In genomic region chr7:102395958-102396709, GRCh38 we compare ENCODE assay signal across 8 cellular contexts. TPM values are rescaled to one million over a fixed set of nuclear protein-coding genes. Genes with fewer than 3 reads are reported as not detected.
DNase-seq lines count a peak whose midpoint lies in the region; ATAC-seq and TF ChIP-seq lines count a peak whose summit lies in the region.

A gene with protein sequence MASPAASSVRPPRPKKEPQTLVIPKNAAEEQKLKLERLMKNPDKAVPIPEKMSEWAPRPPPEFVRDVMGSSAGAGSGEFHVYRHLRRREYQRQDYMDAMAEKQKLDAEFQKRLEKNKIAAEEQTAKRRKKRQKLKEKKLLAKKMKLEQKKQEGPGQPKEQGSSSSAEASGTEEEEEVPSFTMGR (plus strand): TSS chr7:102396363. CDS start chr7:102396412, 49 bp downstream.

- H3K4me1 Mint-ChIP-seq in activated naive CD4-positive, alpha-beta T cell treated with anti-CD3 and anti-CD28 coated beads, Interleukin-2, amount 10 ng/mL, durations not matched to agents 7 days and 5 days, result peaks cover 26% of the 10 kb centered on the region

- peak within 1 kb of the TSS; percentile 86 for H3K4me2 ChIP-seq in SK-N-SH

- H2AFZ ChIP-seq in SK-N-SH (ENCODE audit: low read depth), result peak within 1 kb of the TSS; percentile 94

- peak within 1 kb of the TSS; percentile 86 for H3K27ac Mint-ChIP-seq in activated naive CD4-positive, alpha-beta T cell treated with anti-CD3 and anti-CD28 coated beads, Interleukin-2, amount 10 ng/mL, durations not matched to agents 7 days and 5 days

- H3K4me3 ChIP-seq in GM06990 (replicated peaks; ENCODE audit: low read depth, low read length), result peak within 1 kb of the TSS; percentile 83
- peak within 1 kb of the TSS; percentile 67 to 97 for H3K4me3 ChIP-seq in SK-N-SH (ENCODE audit: low read depth in 2 of 2, low read length in 1 of 2)

- no peaks in the 10 kb centered on the region for H3K27me3 Mint-ChIP-seq in activated naive CD4-positive, alpha-beta T cell treated with anti-CD3 and anti-CD28 coated beads, Interleukin-2, amount 10 ng/mL, durations not matched to agents 7 days and 5 days

- no peaks in the 10 kb centered on the region for H3K9me3 Mint-ChIP-seq in activated naive CD4-positive, alpha-beta T cell treated with anti-CD3 and anti-CD28 coated beads, Interleukin-2, amount 10 ng/mL, durations not matched to agents 7 days and 5 days

- peak within 1 kb of the TSS; percentile 80 to 88 for H3K27ac ChIP-seq in SK-N-SH (ENCODE audit: low read depth in 2 of 2, low read length in 1 of 2)

- no peaks in the 10 kb centered on the region for H3K27me3 ChIP-seq in GM06990 (replicated peaks; ENCODE audit: control insufficient read depth, insufficient read depth, low read length)
- H3K27me3 ChIP-seq in SK-N-SH (ENCODE audit: insufficient read depth), result no peaks in the 10 kb centered on the region

- peaks cover 34% of the 10 kb centered on the region for H3K79me2 ChIP-seq in SK-N-SH (ENCODE audit: insufficient read depth)

- H4K20me1 ChIP-seq in SK-N-SH (ENCODE audit: insufficient read depth), result no peaks in the 10 kb centered on the region

- DNase-seq in GM06990 (ENCODE audit: extremely low read depth, insufficient read length) (peak; percentile 96), NCI-H1092 (lab: John Stamatoyannopoulos, UW) (peak; percentile 91), SK-N-SH (peak; percentile 95), globus pallidus (ENCODE audit: low spot score) (peak; percentile 93), nucleus accumbens (lab: John Stamatoyannopoulos, UW) (peak in 55 of 56 donors; percentile 59 to 94 (median 80)), superior temporal gyrus (ENCODE audit: extremely low spot score) (peak; percentile 94)
- DNase-seq in activated naive CD4-positive, alpha-beta T cell treated with anti-CD3 and anti-CD28 coated beads, Interleukin-2, amount 10 ng/mL, durations not matched to agents 7 days and 5 days, result peak; percentile 92

- no peaks in the 10 kb centered on the region for H3K9me3 ChIP-seq in SK-N-SH

- H3K36me3 Mint-ChIP-seq in activated naive CD4-positive, alpha-beta T cell treated with anti-CD3 and anti-CD28 coated beads, Interleukin-2, amount 10 ng/mL, durations not matched to agents 7 days and 5 days, result peaks cover 19% of the 10 kb centered on the region

- no peak for TF ChIP-seq RAD21 in SK-N-SH (IDR thresholded peaks at IDR 0.05; ENCODE audit: low read length)

- peak; percentile 98 for ATAC-seq in HG02588 (IDR thresholded peaks at IDR 0.05; ENCODE audit: unreplicated experiment)

- H3F3A ChIP-seq in SK-N-SH (replicated peaks; ENCODE audit: insufficient read depth), result peaks cover 33% of the 10 kb centered on the region

- peaks cover 0 to 7% of the 10 kb centered on the region in 2 experiments; a peak in 2 of 4 replicates for H3K4me1 ChIP-seq in SK-N-SH (ENCODE audit: control insufficient read depth in 1 of 2, insufficient read depth in 2 of 2, low read depth in 1 of 2, low read length in 1 of 2)

- CTCF ChIA-PET in SK-N-SH (lab: Yijun Ruan, JAX), result interaction anchor here (0.7 to 18.3 kb wide), 12 partner anchors 9 to 854 kb away, joined by 3 to 421 read pairs (median 4); partner anchors contain the start of gene SH2B2
- CTCF ChIA-PET in activated naive CD4-positive, alpha-beta T cell treated with anti-CD3 and anti-CD28 coated beads, Interleukin-2, amount 10 ng/mL, durations not matched to agents 7 days and 5 days (lab: Charles Lee), result interaction anchor here (1.0 to 2.1 kb wide), 5 partner anchors 9 to 71 kb away, joined by 3 to 6 read pairs (median 5); no protein-coding TSS in a partner anchor

- peak within 1 kb of the TSS; percentile 94 for H3K9ac ChIP-seq in SK-N-SH

- H3K36me3 ChIP-seq in GM06990 (ENCODE audit: control insufficient read depth, insufficient read depth, low read length), result peaks cover 6% of the 10 kb centered on the region
- peaks cover 24 to 42% of the 10 kb centered on the region in 2 experiments for H3K36me3 ChIP-seq in SK-N-SH (replicated peaks in 1 of 2; ENCODE audit: control insufficient read depth in 1 of 2, insufficient read depth in 2 of 2, low read length in 1 of 2)

- H3K4me3 Mint-ChIP-seq in activated naive CD4-positive, alpha-beta T cell treated with anti-CD3 and anti-CD28 coated beads, Interleukin-2, amount 10 ng/mL, durations not matched to agents 7 days and 5 days, result peak within 1 kb of the TSS; percentile 92

- TF ChIP-seq EP300 in SK-N-SH (IDR thresholded peaks at IDR 0.05; ENCODE audit: borderline replicate concordance in 1 of 2, low read depth in 1 of 2, low read length in 1 of 2), result no peak

- 1% methylated on average over 44 of the region's 57 CpGs for WGBS in SK-N-SH (ENCODE audit: low lambda C conversion rate)

- TF ChIP-seq CTCF in GM06990 (IDR thresholded peaks at IDR 0.05; ENCODE audit: insufficient read depth, low read length, poor library complexity, severe bottlenecking), result no peak
- no peak for TF ChIP-seq CTCF in SK-N-SH (IDR thresholded peaks at IDR 0.05)

- no peaks in the 10 kb centered on the region for H3K9me2 ChIP-seq in SK-N-SH

- POLR2A ChIA-PET in SK-N-SH (lab: Yijun Ruan, JAX), result interaction anchor here (1.0 to 2.8 kb wide), 10 partner anchors 8 to 111 kb away, joined by 3 to 19 read pairs (median 4); partner anchors contain the start of gene SH2B2

TF ChIP-seq in SK-N-SH, 30 proteins besides CTCF, POLR2A, EP300 and RAD21 (continues in another document):
- TF ChIP-seq POLR2AphosphoS5 (IDR thresholded peaks at IDR 0.05; ENCODE audit: low read depth, low read length), result peak; percentile 98
- TF ChIP-seq GATA2 (CRISPR knock-in tag; IDR thresholded peaks at IDR 0.05), result no peak
- TF ChIP-seq RXRA (IDR thresholded peaks at IDR 0.05; ENCODE audit: borderline replicate concordance, low read depth), result no peak
- peak; percentile 51; the same call in 1 of the 2 replicates for TF ChIP-seq PBX3 (IDR thresholded peaks at IDR 0.05)
- no peak for TF ChIP-seq RCOR1 (IDR thresholded peaks at IDR 0.05; ENCODE audit: low read length)
- no peak for TF ChIP-seq FOXJ3 (CRISPR knock-in tag; IDR thresholded peaks at IDR 0.05)
- no peak for TF ChIP-seq FOXM1 (IDR thresholded peaks at IDR 0.05; ENCODE audit: low read depth)
- no peak for TF ChIP-seq MEF2A (IDR thresholded peaks at IDR 0.05; ENCODE audit: borderline replicate concordance, low read depth)
- peak; percentile 77 for TF ChIP-seq ELF1 (IDR thresholded peaks at IDR 0.05)
- TF ChIP-seq, protein P1, sequence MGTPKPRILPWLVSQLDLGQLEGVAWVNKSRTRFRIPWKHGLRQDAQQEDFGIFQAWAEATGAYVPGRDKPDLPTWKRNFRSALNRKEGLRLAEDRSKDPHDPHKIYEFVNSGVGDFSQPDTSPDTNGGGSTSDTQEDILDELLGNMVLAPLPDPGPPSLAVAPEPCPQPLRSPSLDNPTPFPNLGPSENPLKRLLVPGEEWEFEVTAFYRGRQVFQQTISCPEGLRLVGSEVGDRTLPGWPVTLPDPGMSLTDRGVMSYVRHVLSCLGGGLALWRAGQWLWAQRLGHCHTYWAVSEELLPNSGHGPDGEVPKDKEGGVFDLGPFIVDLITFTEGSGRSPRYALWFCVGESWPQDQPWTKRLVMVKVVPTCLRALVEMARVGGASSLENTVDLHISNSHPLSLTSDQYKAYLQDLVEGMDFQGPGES (IDR thresholded peaks at IDR 0.05; ENCODE audit: low read depth, low read length), result no peak
- TF ChIP-seq TCF12 (IDR thresholded peaks at IDR 0.05), result peak; percentile 33; the same call in 1 of the 2 replicates
- peak; percentile 84 for TF ChIP-seq MAX (IDR thresholded peaks at IDR 0.05; ENCODE audit: low read depth)
- 0 out of 2 replicates have a peak, but pooled peaks have one; percentile 2 for TF ChIP-seq YY1 (IDR thresholded peaks at IDR 0.05; ENCODE audit: low read depth)
- TF ChIP-seq SIN3A (IDR thresholded peaks at IDR 0.05; ENCODE audit: borderline replicate concordance, low read depth, low read length), result 0 out of 2 replicates have a peak, but pooled peaks have one; percentile 45
- TF ChIP-seq USF2 (IDR thresholded peaks at IDR 0.05; ENCODE audit: borderline replicate concordance, low read depth, low read length), result no peak
- TF ChIP-seq TEAD4 (IDR thresholded peaks at IDR 0.05; ENCODE audit: borderline replicate concordance, insufficient read depth), result 0 out of 2 replicates have a peak, but pooled peaks have one; percentile 35
- peak; percentile 66; the same call in 1 of the 2 replicates for TF ChIP-seq TAF1 (IDR thresholded peaks at IDR 0.05; ENCODE audit: borderline replicate concordance, low read depth, low read length)
- 0 out of 2 replicates have a peak, but pooled peaks have one; percentile 27 for TF ChIP-seq NRF1 (IDR thresholded peaks at IDR 0.05; ENCODE audit: low read depth, low read length)
- TF ChIP-seq GABPA (IDR thresholded peaks at IDR 0.05; ENCODE audit: low read depth), result peak; percentile 60
- no peak for TF ChIP-seq SMC3 (IDR thresholded peaks at IDR 0.05; ENCODE audit: low read depth, low read length)
- TF ChIP-seq CHD2 (IDR thresholded peaks at IDR 0.05; ENCODE audit: low read length, partially characterized antibody), result peak; percentile 85

RNA-seq across cellular contexts. Expression of the gene that starts here (rescaled TPM):
- 41.2 and 55.0 TPM in 2 replicates for polyA plus RNA-seq in SK-N-SH (2012; rRNA removed)
- polyA plus RNA-seq in SK-N-SH (2012; cell fraction: cytosol; rRNA removed), result 27.2 and 30.5 TPM in 2 replicates
- polyA plus RNA-seq in SK-N-SH (2012; cell fraction: nucleus; rRNA removed), result 216 and 262 TPM in 2 replicates

Comparison
In these comparisons a context has a peak if more than half of its experiments do, and no peak if none do; other contexts are left out.
1. Peak in every context shown above with its lines: DNase-seq, ATAC-seq, H3K4me3 ChIP-seq and H3K27ac ChIP-seq.